ENCODE assay signal across 8 cellular contexts in genomic region chrX:87517571-87518141, GRCh38. TPM values are rescaled to one million over a fixed set of nuclear protein-coding genes. Genes with fewer than 3 reads are reported as not detected.
A peak's percentile ranks its signal among the peaks of the same experiment; 100 is the strongest.
DNase-seq lines count a peak whose midpoint lies in the region; ATAC-seq and TF ChIP-seq lines count a peak whose summit lies in the region.

KLHL4 (plus strand) TSS chrX:87517802; CDS start chrX:87517894, 92 bp downstream.

- H3K4me1 Mint-ChIP-seq in mesothelial cell of epicardium = peaks cover 31% of the 10 kb centered on the region

- H3K4me3 ChIP-seq in A673 (ENCODE audit: low read depth, low read length, poor library complexity, severe bottlenecking) = no peak within 1 kb of the TSS

- no peak for ATAC-seq in GM18498 (IDR thresholded peaks at IDR 0.05; ENCODE audit: unreplicated experiment)

- TF ChIP-seq CTCF in A673 (conservative IDR thresholded peaks at IDR 0.05; ENCODE audit: low read depth, low read length) = no peak
- TF ChIP-seq CTCF in mesothelial cell of epicardium (IDR thresholded peaks at IDR 0.05; ENCODE audit: unreplicated experiment) = no peak
- no peak for TF ChIP-seq CTCF in GM10266 (IDR thresholded peaks at IDR 0.05; ENCODE audit: control insufficient read depth, insufficient read depth, low read depth, missing control alignments)

- H3K27me3 ChIP-seq in A673 (replicated peaks; ENCODE audit: insufficient read depth, low read depth, low read length, poor library complexity) = no peaks in the 10 kb centered on the region

- peak within 1 kb of the TSS; percentile 66 for H3K4me3 Mint-ChIP-seq in mesothelial cell of epicardium

- no peaks in the 10 kb centered on the region for H3K4me1 ChIP-seq in A673 (ENCODE audit: insufficient read depth, low read length, poor library complexity, severe bottlenecking)

- H3K27ac ChIP-seq in A673 (ENCODE audit: low read depth, low read length, poor library complexity, severe bottlenecking) = no peak within 1 kb of the TSS

- H3K27ac Mint-ChIP-seq in mesothelial cell of epicardium = peak within 1 kb of the TSS; percentile 75

- H3K9me3 Mint-ChIP-seq in mesothelial cell of epicardium = no peaks in the 10 kb centered on the region

- no peaks in the 10 kb centered on the region for H3K36me3 Mint-ChIP-seq in mesothelial cell of epicardium

- H3K36me3 ChIP-seq in A673 (ENCODE audit: insufficient read depth, low read length, poor library complexity, severe bottlenecking) = no peaks in the 10 kb centered on the region

- POLR2A ChIA-PET in A673 (lab: Charles Lee; ENCODE audit: low non-redundant PET) = no interaction called here

- peaks cover 5% of the 10 kb centered on the region for H3K27me3 Mint-ChIP-seq in mesothelial cell of epicardium (ENCODE audit: low read depth)

- intact Hi-C loops in A673 (cut with micrococcal nuclease; ENCODE audit: unreplicated experiment) = no loop called here

- BruUV-seq in A673 (replicated peaks; lab: Mats Ljungman, UMichigan) = no TSS peak

- peak; percentile 3 for DNase-seq in A673 (ENCODE audit: low spot score)
- peak; percentile 58 to 72 for DNase-seq in NCI-H2081 (lab: John Stamatoyannopoulos, UW)
- peak; percentile 91 for DNase-seq in dermis blood vessel endothelial cell
- DNase-seq in mesothelial cell of epicardium (ENCODE audit: low spot score in 2 of 2, unreplicated experiment in 2 of 2) = peak in 1 of 2 experiments; percentile 39
- DNase-seq in GM10266 (ENCODE audit: extremely low spot score) = no peak
- no peak for DNase-seq in stimulated activated naive CD4-positive, alpha-beta T cell (lab: John Stamatoyannopoulos, UW)
- DNase-seq in stimulated activated CD4-positive, alpha-beta T cell treated with anti-CD3 and anti-CD28 coated beads, Interleukin-12 subunit alpha, Interleukin-12 subunit beta, amount 100 ng/mL, for 4 hours = no peak

- no peaks in the 10 kb centered on the region for H3K9me3 ChIP-seq in A673 (ENCODE audit: low read depth, low read length, poor library complexity, severe bottlenecking)

- CTCF ChIA-PET in A673 (lab: Charles Lee) = no interaction called here

RNA-seq across cellular contexts. Expression of gene KLHL4, which starts in this region (rescaled TPM):
- total RNA-seq in A673 (2021) = 0.13 and 0.34 TPM in 2 replicates
- 65.0 and 99.5 TPM in 2 replicates for total RNA-seq in dermis blood vessel endothelial cell
- 4.9 to 5.2 TPM (median 5.0 TPM) in 3 replicates for total RNA-seq in mesothelial cell of epicardium

Comparison
In these comparisons a context has a peak if more than half of its experiments do, and no peak if none do; other contexts are left out.
1. RNA of gene KLHL4 (total RNA-seq): 65.0 to 99.5 TPM in dermis blood vessel endothelial cell; 4.9 to 5.2 TPM in mesothelial cell of epicardium and 0.13 to 0.34 TPM in A673; every median in the first group is over 10 times any median in the second.
2. Peak in DNase-seq in A673; RNA of the gene not detected or under 1 TPM.
3. DNase-seq: peak in NCI-H2081 (2 of 2) and dermis blood vessel endothelial cell (single experiment); none in GM10266 (single experiment), stimulated activated naive CD4-positive, alpha-beta T cell (0 of 6) and stimulated activated CD4-positive, alpha-beta T cell treated with anti-CD3 and anti-CD28 coated beads, Interleukin-12 subunit alpha, Interleukin-12 subunit beta, amount 100 ng/mL, for 4 hours (single experiment).